In genomic region chr10:784759-785538, GRCh38 we compare ENCODE assay signal across 8 cellular contexts.
DNase-seq lines count a peak whose midpoint lies in the region; ATAC-seq and TF ChIP-seq lines count a peak whose summit lies in the region.

No MANE protein-coding gene starts in this region.

- H4K8ac ChIP-seq in mesenchymal stem cell (ENCODE audit: low read length), result peak overlapping the region; percentile 88

- ATAC-seq in HCT116, result peak; percentile 89
- ATAC-seq in GM21825 (IDR thresholded peaks at IDR 0.05; ENCODE audit: unreplicated experiment), result no peak

- H3K79me2 ChIP-seq in ACC112 (ENCODE audit: control insufficient read depth, insufficient read depth, low read length, unreplicated experiment) (no peaks in the 10 kb centered on the region), HCT116 (ENCODE audit: insufficient read depth, low read length) (no peaks in the 10 kb centered on the region)

- TF ChIP-seq RAD21 in HCT116 (IDR thresholded peaks at IDR 0.05; ENCODE audit: low read depth), result peak; percentile 48

- H2BK120ac ChIP-seq in mesenchymal stem cell (ENCODE audit: low read depth, low read length), result peak overlapping the region; percentile 69

- no peak overlapping the region for H2BK5ac ChIP-seq in mesenchymal stem cell (ENCODE audit: low read depth, low read length, poor library complexity, severe bottlenecking)

- peak overlapping the region; percentile 18 to 82 for H2BK12ac ChIP-seq in mesenchymal stem cell (ENCODE audit: low read length in 2 of 2)

- no peaks in the 10 kb centered on the region for H3K9me2 ChIP-seq in HCT116 (ENCODE audit: insufficient read depth)

- peak overlapping the region in 1 of 2 experiments; percentile 81 for H3K14ac ChIP-seq in mesenchymal stem cell (ENCODE audit: low read length in 2 of 2)

- intact Hi-C loops in HCT116 (cut with micrococcal nuclease) (loop anchor here (10.0 kb wide), 1 partner anchor 200 kb away; no protein-coding TSS in a partner anchor), dorsolateral prefrontal cortex (cut with DNase I) (loop anchor here (5.0 to 10.0 kb wide), 4 partner anchors 90 to 390 kb away; no protein-coding TSS in a partner anchor)

- peak in 1 of 3 experiments; percentile 28; a peak in 1 of 6 replicates for TF ChIP-seq CTCF in HCT116 (IDR thresholded peaks at IDR 0.05 in 2 of 3, conservative IDR thresholded peaks at IDR 0.05 in 1 of 3; ENCODE audit: borderline replicate concordance in 1 of 3, insufficient read depth in 1 of 3, low read depth in 2 of 3, low read length in 2 of 3)
- TF ChIP-seq CTCF in WI38 (IDR thresholded peaks at IDR 0.05; ENCODE audit: low read depth, low read length), result no peak
- TF ChIP-seq CTCF in dorsolateral prefrontal cortex (IDR thresholded peaks at IDR 0.05 in 54 of 56, conservative IDR thresholded peaks at IDR 0.05 in 2 of 56; ENCODE audit: low read depth in 1 of 56, partially characterized antibody in 56 of 56), result peak in 26 of 56 donors; percentile 5 to 52 (median 19)

- H3K36me3 ChIP-seq in ACC112 (ENCODE audit: insufficient read depth, low read length) (no peaks in the 10 kb centered on the region), HCT116 (ENCODE audit: control insufficient read depth in 1 of 2, insufficient read depth in 2 of 2, low read length in 2 of 2) (no peaks in the 10 kb centered on the region), mesenchymal stem cell (ENCODE audit: control insufficient read depth in 1 of 2, insufficient read depth in 2 of 2, low read depth in 1 of 2, low read length in 2 of 2) (no peaks in the 10 kb centered on the region)

- peak overlapping the region; percentile 37 for H2AFZ ChIP-seq in ACC112 (ENCODE audit: low read length, unreplicated experiment)
- peak overlapping the region; percentile 82 for H2AFZ ChIP-seq in HCT116 (ENCODE audit: low read depth, low read length, poor library complexity, severe bottlenecking)
- H2AFZ ChIP-seq in mesenchymal stem cell (ENCODE audit: low read depth, low read length), result peak overlapping the region; percentile 51

- RAD21 ChIA-PET in HCT116 (lab: Charles Lee; ENCODE audit: low non-redundant PET in 1 of 2, low total read pairs in 2 of 2, uncharacterized antibody in 2 of 2, unreplicated experiment in 2 of 2), result no interaction called here

- peak overlapping the region; percentile 30 for H2BK15ac ChIP-seq in mesenchymal stem cell (ENCODE audit: low read depth, poor library complexity, severe bottlenecking)

- no peak for TF ChIP-seq POLR2A in HCT116 (IDR thresholded peaks at IDR 0.05; ENCODE audit: borderline replicate concordance, extremely low read depth, insufficient read depth, insufficient read length)

- H3K9ac ChIP-seq in HCT116 (ENCODE audit: low read length), result peak overlapping the region; percentile 47
- peak overlapping the region; percentile 79 for H3K9ac ChIP-seq in mesenchymal stem cell (ENCODE audit: low read length)

- H3K18ac ChIP-seq in mesenchymal stem cell (ENCODE audit: low read depth in 1 of 2, low read length in 2 of 2), result peak overlapping the region; percentile 49 to 72

- H3K4me2 ChIP-seq in HCT116 (ENCODE audit: low read length), result peak overlapping the region; percentile 91
- H3K4me2 ChIP-seq in mesenchymal stem cell (ENCODE audit: low read length, poor library complexity, severe bottlenecking), result peak overlapping the region; percentile 93

- H3K4me3 ChIP-seq in ACC112 (ENCODE audit: low read depth, low read length) (peak overlapping the region; percentile 73), HCT116 (replicated peaks in 1 of 2; ENCODE audit: low read depth in 1 of 2, low read length in 2 of 2) (peak overlapping the region; percentile 35 to 54), WI38 (ENCODE audit: low read depth, low read length) (peak overlapping the region; percentile 49), dorsolateral prefrontal cortex (peak overlapping the region; percentile 26 to 75 (median 55)), mesenchymal stem cell (ENCODE audit: insufficient read depth in 1 of 2, low read depth in 1 of 2, low read length in 2 of 2) (peak overlapping the region; percentile 44 to 71)

- H2AK5ac ChIP-seq in mesenchymal stem cell (ENCODE audit: low read length, severe bottlenecking), result no peak overlapping the region

- H4K91ac ChIP-seq in mesenchymal stem cell (ENCODE audit: low read length), result peak overlapping the region; percentile 55

- H3K9me3 ChIP-seq in HCT116 (ENCODE audit: control insufficient read depth in 1 of 2, insufficient read depth in 1 of 2, low read depth in 1 of 2, low read length in 2 of 2), result no peaks in the 10 kb centered on the region
- H3K9me3 ChIP-seq in mesenchymal stem cell (ENCODE audit: control insufficient read depth, low read length), result no peaks in the 10 kb centered on the region

- H3K4me1 ChIP-seq in ACC112 (ENCODE audit: control insufficient read depth, insufficient read depth, low read length, unreplicated experiment), result no peaks in the 10 kb centered on the region
- peaks cover 6 to 15% of the 10 kb centered on the region in 2 experiments; a peak in 3 of 4 replicates for H3K4me1 ChIP-seq in HCT116 (ENCODE audit: control insufficient read depth in 1 of 2, insufficient read depth in 2 of 2, low read length in 2 of 2)
- H3K4me1 ChIP-seq in mesenchymal stem cell (ENCODE audit: control insufficient read depth, insufficient read depth, low read depth, low read length), result peaks cover 35% of the 10 kb centered on the region

- WGBS in mesenchymal stem cell, result 23% methylated on average over 54 of the region's 54 CpGs

- H3K23ac ChIP-seq in mesenchymal stem cell (ENCODE audit: low read length in 2 of 2), result peak overlapping the region in 1 of 2 experiments; percentile 43

- CTCF ChIA-PET in HCT116 (lab: Charles Lee), result no interaction called here

- no peaks in the 10 kb centered on the region for H4K20me1 ChIP-seq in HCT116 (ENCODE audit: insufficient read depth)

- H3K27ac ChIP-seq in ACC112 (ENCODE audit: low read depth, low read length), result no peak overlapping the region
- H3K27ac ChIP-seq in HCT116 (ENCODE audit: low read depth, low read length), result peak overlapping the region; percentile 15; the same call in 1 of the 2 replicates
- H3K27ac ChIP-seq in dorsolateral prefrontal cortex, result peak overlapping the region in 32 of 59 donors; percentile 2 to 80 (median 44)
- no peak overlapping the region for H3K27ac ChIP-seq in mesenchymal stem cell (ENCODE audit: low read length, poor library complexity, severe bottlenecking)

- H3K27me3 ChIP-seq in ACC112 (ENCODE audit: insufficient read depth, low read length), result no peaks in the 10 kb centered on the region
- H3K27me3 ChIP-seq in HCT116 (ENCODE audit: insufficient read depth, low read length), result peaks cover 3% of the 10 kb centered on the region; the same call in 1 of the 2 replicates
- peaks cover 0 to 5% (median 0%) of the 10 kb centered on the region in 45 donors for H3K27me3 ChIP-seq in dorsolateral prefrontal cortex
- H3K27me3 ChIP-seq in mesenchymal stem cell (ENCODE audit: control insufficient read depth in 1 of 2, insufficient read depth in 1 of 2, low read length in 2 of 2), result peaks cover 4 to 25% of the 10 kb centered on the region in 2 experiments

- DNase-seq in HCT116 (ENCODE audit: low read depth, low spot score) (peak; percentile 58), dorsolateral prefrontal cortex (peak; percentile 56 to 93 (median 80)), mesenchymal stem cell (peak; percentile 90), pons (ENCODE audit: low spot score) (no peak)
- DNase-seq in stimulated activated CD4-positive, alpha-beta T cell treated with anti-CD3 and anti-CD28 coated beads, TNF-alpha, amount 100 ng/mL, for 48 hours (ENCODE audit: low read depth in 3 of 3), result peak; percentile 36 to 68 (median 61)

- H3K4ac ChIP-seq in mesenchymal stem cell (ENCODE audit: low read depth in 1 of 2, low read length in 2 of 2), result peak overlapping the region in 1 of 2 experiments; percentile 44

- POLR2A ChIA-PET in HCT116 (lab: Charles Lee), result no interaction called here

- no TSS peak for BruUV-seq in HCT116 (replicated peaks; lab: Mats Ljungman, UMichigan)

- H3K79me1 ChIP-seq in mesenchymal stem cell (replicated peaks; ENCODE audit: low read length, poor library complexity, severe bottlenecking), result no peaks in the 10 kb centered on the region

TF ChIP-seq in HCT116, 20 proteins besides CTCF, POLR2A, EP300 and RAD21:
- TF ChIP-seq JUND (IDR thresholded peaks at IDR 0.05) (peak; percentile 69), POLR2AphosphoS5 (IDR thresholded peaks at IDR 0.05; ENCODE audit: low read depth, low read length) (peak; percentile 44; the same call in 1 of the 2 replicates), TCF7L2 (IDR thresholded peaks at IDR 0.05; ENCODE audit: borderline replicate concordance, extremely low read depth, insufficient read depth, insufficient read length) (peak; percentile 68), ZBTB33 (IDR thresholded peaks at IDR 0.05; ENCODE audit: extremely low read depth, insufficient replicate concordance, low read length) (no peak), YY1 (IDR thresholded peaks at IDR 0.05; ENCODE audit: extremely low read depth, insufficient replicate concordance, low read depth, low read length) (peak; percentile 9), MAX (IDR thresholded peaks at IDR 0.05) (peak; percentile 63; the same call in 1 of the 2 replicates), FOSL1 (IDR thresholded peaks at IDR 0.05; ENCODE audit: low read depth) (peak; percentile 94), EGR1 (IDR thresholded peaks at IDR 0.05; ENCODE audit: low read depth) (peak; percentile 98), ZNF274 (IDR thresholded peaks at IDR 0.05; ENCODE audit: low read depth, low read length) (no peak)

Comparison
In these comparisons a context has a peak if more than half of its experiments do, and no peak if none do; other contexts are left out.
1. H3K27ac ChIP-seq: peak in HCT116 (single experiment) and dorsolateral prefrontal cortex (32 of 59); none in ACC112 (single experiment) and mesenchymal stem cell (single experiment).
2. Peak in every context shown above with its lines, with median percentiles within 50 percentile points of each other: H2AFZ ChIP-seq and H3K4me3 ChIP-seq.